ENCODE assay signal across 21 cellular contexts in the genomic region with DNA sequence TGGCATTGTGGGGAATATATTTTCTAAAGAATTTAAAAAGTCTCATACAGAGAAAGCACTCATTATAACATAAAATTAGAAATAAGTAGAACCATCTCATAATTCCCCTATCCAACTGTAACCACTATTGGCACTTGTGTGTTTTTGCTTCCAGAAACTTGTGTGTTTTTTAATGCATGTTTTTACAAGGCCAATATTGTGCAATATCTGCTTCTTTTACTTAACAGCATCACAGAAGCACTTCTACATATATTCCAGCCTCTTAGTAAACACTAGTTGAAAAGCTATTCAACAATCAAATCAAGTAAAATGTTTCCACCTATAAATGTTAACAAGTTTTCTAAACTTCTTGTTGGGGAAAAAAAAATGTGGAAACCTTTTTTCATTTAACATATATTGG.
"Had no signal": no experiment of that assay in that cellular context is flagged by ENCODE, and none has a peak within 500 bp of the region (broad histone marks: within the 10 kb centered on the region; RNA-seq: fewer than 3 reads in every experiment).

No MANE protein-coding gene starts in this region.

- H3K4me3 ChIP-seq: MG63, SJSA1, SK-N-MC had no signal

- H3K9ac ChIP-seq: KMS-11 had no signal

- H3K27me3 ChIP-seq: MG63, SJSA1 had no signal

- H3K4me1 ChIP-seq: SJSA1 had no signal

- H3K36me3 ChIP-seq: MG63, SJSA1 had no signal

- H3K27ac ChIP-seq: KMS-11, SJSA1, SK-N-MC had no signal

- H3K4me2 ChIP-seq: KMS-11 had no signal

- FAIRE-seq: RCC 7860 had no signal

- H3K9me3 ChIP-seq: MG63, SJSA1 had no signal

- DNase-seq: MG63, NCI-H1092, NCI-H1105 treated with DMSO at 0.1 percent for 48 hours, NCI-H1417 treated with DMSO at 0.1 percent for 48 hours, NCI-H146, NCI-H1694 treated with DMSO at 0.1 percent for 48 hours, NCI-H1930, NCI-H2081, NCI-H2107, NCI-H2227 treated with DMSO at 0.1 percent for 48 hours, NCI-H510A, NCI-H524 treated with DMSO at 0.1 percent for 48 hours, NCI-H69, NCI-H774, Right ventricle myocardium superior, RPMI8226, SIG-M5 had no signal
